ENCODE assay signal across 17 cellular contexts in the genomic region with DNA sequence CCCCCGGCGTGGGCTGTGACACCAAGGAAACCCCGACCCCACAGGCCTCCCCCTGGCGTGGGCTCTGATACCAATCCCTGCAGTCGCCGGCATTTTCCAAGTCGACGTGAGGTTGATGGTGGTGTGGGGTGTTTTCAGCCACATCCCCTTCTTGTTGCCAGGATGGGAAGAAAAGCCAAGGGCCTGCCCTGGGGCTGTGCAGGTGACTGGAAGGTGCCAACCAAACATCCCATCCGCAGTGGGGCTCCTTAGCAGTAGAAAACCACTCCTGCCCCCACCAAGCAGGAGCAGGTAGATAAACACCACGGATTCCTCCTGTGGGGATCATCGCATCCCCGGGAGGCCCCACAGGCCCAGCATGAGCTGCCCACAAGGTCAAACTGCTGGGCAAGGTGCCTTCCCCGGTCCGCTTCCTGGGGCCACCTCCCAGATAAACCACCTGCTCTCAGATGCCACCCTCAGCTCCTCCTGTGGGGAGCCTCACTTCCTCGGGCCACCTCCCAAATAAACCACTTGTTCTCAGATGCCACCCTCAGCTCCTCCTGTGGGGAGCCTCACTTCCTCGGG.
"Had no signal": no experiment of that assay in that cellular context is flagged by ENCODE, and none has a peak within 500 bp of the region (broad histone marks: within the 10 kb centered on the region; RNA-seq: fewer than 3 reads in every experiment).

No MANE protein-coding gene starts in this region.

- H3K4me3 ChIP-seq: esophagus squamous epithelium, gastroesophageal sphincter, psoas muscle, right lobe of liver, testis, tibial nerve, upper lobe of right lung, vagina had no signal

- H3K4me1 ChIP-seq: right lobe of liver, testis, tibial nerve, upper lobe of right lung, vagina had no signal

- DNase-seq: effector memory CD8-positive, alpha-beta T cell; esophagus squamous epithelium; foreskin fibroblast; glutamatergic neuron; islet precursor cell; mammary epithelial cell; retina; right lobe of liver; stimulated activated CD4-positive, alpha-beta T cell treated with anti-CD3 and anti-CD28 coated beads, Interleukin-4, amount 100 ng/mL, for 1 hour; testis; upper lobe of right lung had no signal

- H3K27ac ChIP-seq: esophagus squamous epithelium, gastroesophageal sphincter, psoas muscle, right lobe of liver, testis, tibial nerve, upper lobe of right lung, vagina had no signal

- H3K9me3 ChIP-seq: esophagus squamous epithelium, gastroesophageal sphincter, psoas muscle, right lobe of liver, testis, tibial nerve, upper lobe of right lung, vagina had no signal

- ATAC-seq: effector memory CD8-positive, alpha-beta T cell; gastroesophageal sphincter; left lobe of liver; psoas muscle; right lobe of liver; stimulated activated memory B cell treated with anti-CD40 and anti-IgM and Interleukin-4, amounts not matched to agents 10 μg/mL and 1 μg/mL and 100 μg/mL, for 72 hours; upper lobe of right lung had no signal

- H3K27me3 ChIP-seq: gastroesophageal sphincter, right lobe of liver, testis, vagina had no signal

- H3K36me3 ChIP-seq: esophagus squamous epithelium, gastroesophageal sphincter, right lobe of liver, tibial nerve, upper lobe of right lung, vagina had no signal
